ENCODE assay signal across 11 cellular contexts in genomic region chr16:87911099-87911763, GRCh38. TPM values are rescaled to one million over a fixed set of nuclear protein-coding genes. Genes with fewer than 3 reads are reported as not detected.
A peak's percentile ranks its signal among the peaks of the same experiment; 100 is the strongest.
DNase-seq lines count a peak whose midpoint lies in the region; ATAC-seq and TF ChIP-seq lines count a peak whose summit lies in the region.
"Not testable (repeated sequence)": the region's sequence is repeated elsewhere in the genome, so short reads cannot be mapped to it uniquely, and the experiment has no call there.
"Had no signal": no experiment of that assay in that cellular context is flagged by ENCODE, and none has a peak within 500 bp of the region (broad histone marks: within the 10 kb centered on the region; RNA-seq: fewer than 3 reads in every experiment).

No MANE protein-coding gene starts in this region.

- H3K4me2 ChIP-seq in skeletal muscle satellite cell (ENCODE audit: low read length): peak overlapping the region; percentile 48

- H3K36me3 ChIP-seq in lower lobe of right lung; skeletal muscle satellite cell (ENCODE audit: insufficient read depth, low read length): not testable (repeated sequence)

- not testable (repeated sequence) for H3K9me3 ChIP-seq in lower lobe of right lung; skeletal muscle satellite cell (replicated peaks; ENCODE audit: low read length)

- DNase-seq in AG09309 (ENCODE audit: low read depth): peak; percentile 59
- DNase-seq in GM04503 (ENCODE audit: low read depth): peak; percentile 53
- peak; percentile 70 for DNase-seq in NCI-H1694 (lab: John Stamatoyannopoulos, UW)
- DNase-seq in NCI-H524 (lab: John Stamatoyannopoulos, UW): peak; percentile 63 to 77
- DNase-seq in astrocyte of the spinal cord (ENCODE audit: low read depth, low spot score): peak; percentile 33
- DNase-seq in fibroblast of the conjunctiva (ENCODE audit: low read depth): peak; percentile 53
- DNase-seq in lower lobe of right lung: not testable (repeated sequence)

- in situ Hi-C loops in astrocyte of the spinal cord (cut with HindIII; ENCODE audit: low sequenced_read_pairs): not testable (repeated sequence)

- intact Hi-C loops in lower lobe of right lung (cut with DNase I): not testable (repeated sequence)

- not testable (repeated sequence) for H3K27ac ChIP-seq in lower lobe of right lung

- TF ChIP-seq CTCF in AG09309 (IDR thresholded peaks at IDR 0.05; ENCODE audit: control insufficient read depth, insufficient read depth, low read depth, low read length, missing control alignments); astrocyte of the spinal cord (IDR thresholded peaks at IDR 0.05; ENCODE audit: low read depth, low read length); lower lobe of right lung (IDR thresholded peaks at IDR 0.05): not testable (repeated sequence)

- ATAC-seq in lower lobe of right lung: peak; percentile 31

- not testable (repeated sequence) for H3K4me3 ChIP-seq in AG09309 (ENCODE audit: control insufficient read depth, low read depth, low read length); astrocyte of the spinal cord (ENCODE audit: low read depth, low read length); lower lobe of right lung; skeletal muscle satellite cell (ENCODE audit: low read length)

- H3K27me3 ChIP-seq in lower lobe of right lung (ENCODE audit: low read depth): not testable (repeated sequence)
- peaks cover 25% of the 10 kb centered on the region for H3K27me3 ChIP-seq in skeletal muscle satellite cell (ENCODE audit: control insufficient read depth, insufficient read depth, low read length)

- not testable (repeated sequence) for H3K4me1 ChIP-seq in lower lobe of right lung; skeletal muscle satellite cell (ENCODE audit: control insufficient read depth, insufficient read depth, low read length)

- H3K9ac ChIP-seq in skeletal muscle satellite cell (ENCODE audit: low read depth, low read length): peak overlapping the region; percentile 47

RNA-seq across cellular contexts. Expression of gene CA5A, which starts 25.1 kb away (rescaled TPM):
- 0.06 TPM for total RNA-seq in lower lobe of right lung
- not detected in 2 replicates for total RNA-seq in skeletal muscle satellite cell (2012; rRNA removed)
- total RNA-seq: activated naive CD4-positive, alpha-beta T cell treated with anti-CD3 and anti-CD28 coated beads for 36 hours; MCF 10A; naive thymus-derived CD4-positive, alpha-beta T cell had no signal

RNA-seq across cellular contexts. Expression of gene BANP, which starts 40.0 kb away (rescaled TPM):
- total RNA-seq in lower lobe of right lung: 29.7 TPM
- total RNA-seq in skeletal muscle satellite cell (2012; rRNA removed): 17.7 and 22.3 TPM in 2 replicates

RNA-seq across cellular contexts. Expression of gene SLC7A5, which starts 41.9 kb away (rescaled TPM):
- total RNA-seq in lower lobe of right lung: 10.7 TPM
- total RNA-seq in skeletal muscle satellite cell (2012; rRNA removed): 33.2 and 37.4 TPM in 2 replicates
